ENCODE assay signal across 10 cellular contexts in the genomic region with DNA sequence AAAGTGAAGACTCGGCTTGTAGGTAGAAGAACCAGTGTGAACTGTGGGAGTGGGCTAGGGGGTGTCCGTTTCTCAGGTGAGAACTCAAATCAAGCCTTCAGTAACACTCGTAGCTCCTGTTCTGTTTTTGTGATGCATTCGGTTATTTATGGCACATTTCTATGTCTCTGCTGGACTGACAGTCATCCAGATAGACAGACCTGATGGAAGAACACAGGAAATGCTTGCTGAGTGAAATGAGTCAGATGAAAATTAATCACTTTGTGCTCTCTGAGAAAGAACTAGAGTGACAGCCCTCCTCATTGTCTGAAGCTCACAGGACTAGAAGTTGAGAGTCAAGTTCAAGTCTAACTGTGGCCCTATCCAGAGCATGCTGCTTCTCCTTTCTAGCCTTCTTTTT.
DNase-seq lines count a peak whose midpoint lies in the region; ATAC-seq lines count a peak whose summit lies in the region.
"Had no signal": no experiment of that assay in that cellular context is flagged by ENCODE, and none has a peak within 500 bp of the region (broad histone marks: within the 10 kb centered on the region; RNA-seq: fewer than 3 reads in every experiment).

No MANE protein-coding gene starts in this region.

- no peaks in the 10 kb centered on the region for H3K36me3 Mint-ChIP-seq in activated T-cell treated with anti-CD3 and anti-CD28 coated beads, Interleukin-2, amount 50 U/mL, for 72 hours (ENCODE audit: insufficient read depth in 2 of 2)
- H3K36me3 Mint-ChIP-seq in stimulated activated memory B cell treated with anti-CD40 and anti-IgM and Interleukin-4, amounts not matched to agents 10 μg/mL and 1 μg/mL and 100 μg/mL, for 72 hours, result no peaks in the 10 kb centered on the region

- peaks cover 19% of the 10 kb centered on the region for H3K4me1 Mint-ChIP-seq in activated T-cell treated with anti-CD3 and anti-CD28 coated beads, Interleukin-2, amount 50 U/mL, for 72 hours (ENCODE audit: low read depth)
- H3K4me1 Mint-ChIP-seq in stimulated activated memory B cell treated with anti-CD40 and anti-IgM and Interleukin-4, amounts not matched to agents 10 μg/mL and 1 μg/mL and 100 μg/mL, for 72 hours, result peaks cover 7% of the 10 kb centered on the region

- H3K27ac Mint-ChIP-seq in activated T-cell treated with anti-CD3 and anti-CD28 coated beads, Interleukin-2, amount 50 U/mL, for 72 hours, result no peak overlapping the region
- no peak overlapping the region for H3K27ac Mint-ChIP-seq in stimulated activated memory B cell treated with anti-CD40 and anti-IgM and Interleukin-4, amounts not matched to agents 10 μg/mL and 1 μg/mL and 100 μg/mL, for 72 hours

- H3K27me3 Mint-ChIP-seq in activated T-cell treated with anti-CD3 and anti-CD28 coated beads, Interleukin-2, amount 50 U/mL, for 72 hours (ENCODE audit: low read depth), result peaks cover 27% of the 10 kb centered on the region
- H3K27me3 Mint-ChIP-seq in stimulated activated memory B cell treated with anti-CD40 and anti-IgM and Interleukin-4, amounts not matched to agents 10 μg/mL and 1 μg/mL and 100 μg/mL, for 72 hours, result no peaks in the 10 kb centered on the region

- H3K9me3 Mint-ChIP-seq in activated T-cell treated with anti-CD3 and anti-CD28 coated beads, Interleukin-2, amount 50 U/mL, for 72 hours, result peaks cover 0 to 2% of the 10 kb centered on the region in 2 donors
- H3K9me3 Mint-ChIP-seq in stimulated activated memory B cell treated with anti-CD40 and anti-IgM and Interleukin-4, amounts not matched to agents 10 μg/mL and 1 μg/mL and 100 μg/mL, for 72 hours, result no peaks in the 10 kb centered on the region

- peak; percentile 6 to 17 for DNase-seq in activated T-cell treated with anti-CD3 and anti-CD28 coated beads, Interleukin-2, amount 50 U/mL, for 72 hours
- DNase-seq in activated T-cell treated with anti-CD3 and anti-CD28 coated beads, Interleukin-2, amount 50 U/mL, for 48 hours, result no peak
- DNase-seq in RKO (ENCODE audit: low spot score) (peak; percentile 71), activated gamma-delta T cell (lab: John Stamatoyannopoulos, UW) (no peak), Right ventricle myocardium superior (no peak), AML-193 (lab: John Stamatoyannopoulos, UW) (no peak)
- DNase-seq: activated CD8-positive, alpha-beta memory T cell treated with anti-CD3 and anti-CD28 coated beads for 24 hours; hippocampal formation had no signal

- ATAC-seq in activated T-cell treated with anti-CD3 and anti-CD28 coated beads, Interleukin-2, amount 50 U/mL, for 72 hours (replicated peaks in 1 of 2), result peak; percentile 93 to 94
- ATAC-seq in HG02840 (IDR thresholded peaks at IDR 0.05; ENCODE audit: low FRiP score, unreplicated experiment) (peak; percentile 94), Right ventricle myocardium superior (ENCODE audit: poor library complexity) (no peak)
- ATAC-seq in stimulated activated memory B cell treated with anti-CD40 and anti-IgM and Interleukin-4, amounts not matched to agents 10 μg/mL and 1 μg/mL and 100 μg/mL, for 72 hours, result peak; percentile 40

- no peak overlapping the region for H3K4me3 Mint-ChIP-seq in activated T-cell treated with anti-CD3 and anti-CD28 coated beads, Interleukin-2, amount 50 U/mL, for 72 hours
- no peak overlapping the region for H3K4me3 Mint-ChIP-seq in stimulated activated memory B cell treated with anti-CD40 and anti-IgM and Interleukin-4, amounts not matched to agents 10 μg/mL and 1 μg/mL and 100 μg/mL, for 72 hours

- intact Hi-C loops in Right ventricle myocardium superior (cut with DNase I), result no loop called here

Comparison
In these comparisons a context has a peak if more than half of its experiments do, and no peak if none do; other contexts are left out.
1. DNase-seq: peak in activated T-cell treated with anti-CD3 and anti-CD28 coated beads, Interleukin-2, amount 50 U/mL, for 72 hours (2 of 2) and RKO (single experiment); none in activated T-cell treated with anti-CD3 and anti-CD28 coated beads, Interleukin-2, amount 50 U/mL, for 48 hours (0 of 2), activated gamma-delta T cell (single experiment), Right ventricle myocardium superior (single experiment) and AML-193 (0 of 2).